Comparison of ENCODE assay signal across 17 cellular contexts in the genomic region with DNA sequence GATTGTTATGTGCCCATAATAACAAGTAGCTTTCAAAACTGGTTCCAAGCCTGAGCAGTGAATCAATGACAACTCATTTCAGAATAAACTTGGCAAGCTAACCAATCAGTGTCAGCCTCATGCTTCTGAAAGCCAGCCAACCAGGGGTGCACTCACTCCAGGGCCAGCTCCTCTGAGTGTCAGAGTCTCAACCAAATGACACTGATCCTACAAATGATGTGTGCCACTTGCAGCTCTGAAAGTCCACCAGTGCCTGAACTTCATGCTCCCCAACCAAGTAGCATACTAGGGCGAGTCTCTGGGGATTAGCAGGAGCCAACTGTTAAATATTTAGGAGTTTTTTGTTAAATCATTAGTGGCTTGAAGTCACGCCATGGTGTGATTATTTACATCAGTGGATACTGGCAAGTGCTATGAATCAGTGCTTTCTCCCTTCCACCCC. TPM values are rescaled to one million over a fixed set of nuclear protein-coding genes. Genes with fewer than 3 reads are reported as not detected.
A peak's percentile ranks its signal among the peaks of the same experiment; 100 is the strongest.
DNase-seq lines count a peak whose midpoint lies in the region; ATAC-seq and TF ChIP-seq lines count a peak whose summit lies in the region.
"Had no signal": no experiment of that assay in that cellular context is flagged by ENCODE, and none has a peak within 500 bp of the region (broad histone marks: within the 10 kb centered on the region; RNA-seq: fewer than 3 reads in every experiment).

No MANE protein-coding gene starts in this region.

- intact Hi-C loops in lower lobe of right lung (cut with DNase I), result no loop called here

- DNase-seq in Ammon's horn (ENCODE audit: low spot score), result peak; percentile 40
- peak; percentile 8 for DNase-seq in NCI-H460 (ENCODE audit: extremely low read depth, low read depth)
- DNase-seq in fibroblast of mammary gland (ENCODE audit: low read depth), result peak; percentile 88
- peak; percentile 44 for DNase-seq in osteoblast (ENCODE audit: insufficient read length, low spot score, missing footprints)
- no peak for DNase-seq in occipital lobe (lab: John Stamatoyannopoulos, UW)
- no peak for DNase-seq in lower lobe of right lung
- no peak for DNase-seq in SKM-1 treated with dmso at 0.1 percent for 144 hours (lab: John Stamatoyannopoulos, UW; ENCODE audit: unreplicated experiment)
- no peak for DNase-seq in cerebellar cortex (ENCODE audit: low spot score)
- DNase-seq: activated naive CD4-positive, alpha-beta T cell treated with anti-CD3 and anti-CD28 coated beads, Interleukin-2, amount 50 U/mL, for 16 hours; CD4-positive, alpha-beta T cell; colonic mucosa; NCI-H1436; NCI-H748 treated with DMSO at 0.1 percent for 48 hours; retina; RPMI8226 had no signal

- H3K4me1 ChIP-seq in osteoblast (ENCODE audit: insufficient read depth, low read length), result peaks cover 31% of the 10 kb centered on the region
- peaks cover 10% of the 10 kb centered on the region for H3K4me1 ChIP-seq in lower lobe of right lung
- H3K4me1 ChIP-seq: colonic mucosa had no signal

- no peak overlapping the region for H3K4me3 ChIP-seq in fibroblast of mammary gland (ENCODE audit: control insufficient read depth, low read depth, low read length)
- peak overlapping the region; percentile 20 for H3K4me3 ChIP-seq in osteoblast (ENCODE audit: insufficient read depth, low read length)
- H3K4me3 ChIP-seq in lower lobe of right lung, result no peak overlapping the region
- H3K4me3 ChIP-seq: colonic mucosa had no signal

- no peaks in the 10 kb centered on the region for H3K79me2 ChIP-seq in osteoblast (ENCODE audit: insufficient read depth, low read length)

- H4K20me1 ChIP-seq in osteoblast (ENCODE audit: insufficient read depth, low read length), result no peaks in the 10 kb centered on the region

- no peak for ATAC-seq in lower lobe of right lung

- H3K27me3 ChIP-seq in osteoblast (ENCODE audit: insufficient read depth, low read length) (no peaks in the 10 kb centered on the region), lower lobe of right lung (ENCODE audit: low read depth) (no peaks in the 10 kb centered on the region)
- H3K27me3 ChIP-seq: colonic mucosa had no signal

- H3K9me3 ChIP-seq in osteoblast (ENCODE audit: low read depth, low read length) (no peaks in the 10 kb centered on the region), lower lobe of right lung (no peaks in the 10 kb centered on the region)
- H3K9me3 ChIP-seq: colonic mucosa had no signal

- no peak overlapping the region for H2AFZ ChIP-seq in osteoblast (ENCODE audit: low read length)

- H3K36me3 ChIP-seq in osteoblast (ENCODE audit: insufficient read depth, low read length) (no peaks in the 10 kb centered on the region), lower lobe of right lung (no peaks in the 10 kb centered on the region)
- H3K36me3 ChIP-seq: colonic mucosa had no signal

- peak overlapping the region; percentile 82 for H3K27ac ChIP-seq in osteoblast (ENCODE audit: low read depth, low read length)
- H3K27ac ChIP-seq in lower lobe of right lung, result no peak overlapping the region
- H3K27ac ChIP-seq: colonic mucosa had no signal

- H3K4me2 ChIP-seq in osteoblast (ENCODE audit: insufficient read depth, low read length), result peak overlapping the region; percentile 65

- TF ChIP-seq CTCF in fibroblast of mammary gland (conservative IDR thresholded peaks at IDR 0.05; ENCODE audit: control insufficient read depth, insufficient read depth, low read depth, low read length) (no peak), osteoblast (IDR thresholded peaks at IDR 0.05; ENCODE audit: extremely low read depth, low read depth, low read length) (no peak), lower lobe of right lung (IDR thresholded peaks at IDR 0.05) (no peak)

RNA-seq across cellular contexts. Expression of a gene that starts 4.5 kb away (rescaled TPM):
- total RNA-seq in NCI-H460 (2014; rRNA removed; shearing (Covaris generic)), result not detected in 2 replicates
- not detected in 2 replicates for polyA plus RNA-seq in NCI-H460 (2014; cell fraction: nucleus; rRNA removed)
- total RNA-seq in osteoblast (not detected in 2 replicates), occipital lobe (not detected), lower lobe of right lung (1.9 TPM)
- total RNA-seq: CD4-positive, alpha-beta T cell; fibroblast of villous mesenchyme had no signal
- polyA plus RNA-seq: IgD-negative memory B cell had no signal

Comparison
In these comparisons a context has a peak if more than half of its experiments do, and no peak if none do; other contexts are left out.
1. DNase-seq: peak in Ammon's horn (single experiment), NCI-H460 (single experiment), fibroblast of mammary gland (single experiment) and osteoblast (single experiment); none in occipital lobe (single experiment), lower lobe of right lung (single experiment), SKM-1 treated with dmso at 0.1 percent for 144 hours (single experiment) and cerebellar cortex (single experiment).